In the genomic region with DNA sequence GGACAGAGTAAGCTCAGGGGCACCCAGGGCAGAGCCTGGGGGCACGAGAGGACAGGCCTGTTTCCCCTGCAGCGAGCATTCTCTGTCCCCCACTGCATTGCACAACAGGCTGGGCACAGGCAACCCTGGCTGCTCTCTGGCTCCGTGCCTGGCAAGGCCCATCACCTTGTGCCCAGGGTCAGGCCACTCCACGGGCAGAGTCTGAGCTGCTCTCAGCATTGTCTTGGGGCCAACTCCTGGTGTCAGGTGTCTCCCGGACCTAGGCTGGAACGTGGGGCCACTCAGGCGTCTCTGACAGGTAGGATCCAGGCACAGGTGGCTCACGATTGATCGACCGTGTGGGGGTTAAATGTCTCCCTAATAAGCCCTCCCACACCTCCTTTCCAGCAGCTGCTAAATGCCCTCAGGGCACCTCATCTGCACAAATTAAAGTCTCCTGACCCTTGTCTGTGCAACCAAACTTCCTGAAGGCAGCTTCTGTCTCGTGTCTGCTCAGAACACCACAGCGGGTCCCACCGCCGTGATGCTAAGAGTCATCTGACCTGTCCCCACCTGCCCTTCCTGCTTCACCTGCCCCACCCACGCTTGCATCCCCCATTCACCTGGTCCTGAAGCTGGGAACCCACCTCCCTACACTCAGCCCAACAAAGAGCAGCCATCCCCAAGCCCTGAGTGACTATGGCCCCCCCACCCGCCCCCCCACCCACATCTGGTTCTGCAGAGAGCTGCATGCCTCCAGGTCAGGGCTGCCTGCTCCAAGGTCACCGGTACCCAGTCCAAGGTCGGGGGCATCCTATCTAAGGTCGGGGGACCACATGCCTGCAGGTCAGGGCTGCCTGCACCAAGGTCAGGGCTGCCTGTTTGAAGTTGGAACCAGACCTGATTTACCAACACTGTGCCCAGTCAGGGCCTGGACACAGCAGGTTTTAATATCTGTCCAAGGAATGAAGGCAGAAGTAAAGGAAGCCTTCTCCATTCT, we compare ENCODE assay signal across 1 cellular context.
TF ChIP-seq lines count a peak whose summit lies in the region.

No MANE protein-coding gene starts in this region.

TF ChIP-seq in IMR-90, 13 proteins besides CTCF, POLR2A, EP300 and RAD21 (continued from another document):
- no peak for TF ChIP-seq SMC3 (IDR thresholded peaks at IDR 0.05; ENCODE audit: low read depth, low read length)
